Comparison of ENCODE assay signal across 1 cellular context in genomic region chr6:112044856-112045255, GRCh38.
TF ChIP-seq lines count a peak whose summit lies in the region.

No MANE protein-coding gene starts in this region.

TF ChIP-seq in GM23338, 12 proteins besides CTCF, POLR2A, EP300 and RAD21 (continued from another document):
- TF ChIP-seq ZNF462 (CRISPR knock-in tag; IDR thresholded peaks at IDR 0.05): no peak
- no peak for TF ChIP-seq EZH2phosphoT487 (IDR thresholded peaks at IDR 0.05; ENCODE audit: unreplicated experiment)
- no peak for TF ChIP-seq NANOG (IDR thresholded peaks at IDR 0.05; ENCODE audit: borderline replicate concordance)
- TF ChIP-seq REST (IDR thresholded peaks at IDR 0.05; ENCODE audit: unreplicated experiment): no peak
- TF ChIP-seq EZH2 (IDR thresholded peaks at IDR 0.05; ENCODE audit: low read depth, unreplicated experiment): no peak
- no peak for TF ChIP-seq STAT1 (IDR thresholded peaks at IDR 0.05; ENCODE audit: unreplicated experiment)
